ENCODE assay signal across 8 cellular contexts in genomic region chr9:35603986-35604577, GRCh38. TPM values are rescaled to one million over a fixed set of nuclear protein-coding genes. Genes with fewer than 3 reads are reported as not detected.
DNase-seq lines count a peak whose midpoint lies in the region; ATAC-seq and TF ChIP-seq lines count a peak whose summit lies in the region.

No MANE protein-coding gene starts in this region.

- TF ChIP-seq POLR2A in GM10847 (IDR thresholded peaks at IDR 0.05; ENCODE audit: extremely low read depth, insufficient read length), result peak; percentile 52

- peak; percentile 100 for DNase-seq in NCI-H1092 (lab: John Stamatoyannopoulos, UW)
- peak; percentile 100 for DNase-seq in activated naive CD8-positive, alpha-beta T cell treated with anti-CD3 and anti-CD28 coated beads for 36 hours
- peak; percentile 99 for DNase-seq in glutamatergic neuron
- DNase-seq in osteoblast (ENCODE audit: insufficient read length, low spot score, missing footprints), result peak; percentile 100

- H3K27me3 Mint-ChIP-seq in activated naive CD8-positive, alpha-beta T cell treated with anti-CD3 and anti-CD28 coated beads for 36 hours, result no peaks in the 10 kb centered on the region
- H3K27me3 Mint-ChIP-seq in glutamatergic neuron (ENCODE audit: unreplicated experiment), result peaks cover 6% of the 10 kb centered on the region

- H3K4me3 Mint-ChIP-seq in activated naive CD8-positive, alpha-beta T cell treated with anti-CD3 and anti-CD28 coated beads for 36 hours, result peak overlapping the region; percentile 88
- peak overlapping the region; percentile 99 for H3K4me3 Mint-ChIP-seq in glutamatergic neuron (ENCODE audit: unreplicated experiment)

- peaks cover 16% of the 10 kb centered on the region for H3K36me3 Mint-ChIP-seq in activated naive CD8-positive, alpha-beta T cell treated with anti-CD3 and anti-CD28 coated beads for 36 hours
- no peaks in the 10 kb centered on the region for H3K36me3 Mint-ChIP-seq in glutamatergic neuron (ENCODE audit: unreplicated experiment)

- no peaks in the 10 kb centered on the region for H3K27me3 ChIP-seq in osteoblast (ENCODE audit: insufficient read depth, low read length)
- no peaks in the 10 kb centered on the region for H3K27me3 ChIP-seq in thymus (ENCODE audit: control insufficient read depth, insufficient read depth)

- H3K9me3 ChIP-seq in osteoblast (ENCODE audit: low read depth, low read length) (no peaks in the 10 kb centered on the region), thymus (ENCODE audit: control insufficient read depth) (no peaks in the 10 kb centered on the region)

- H3K27ac ChIP-seq in osteoblast (ENCODE audit: low read depth, low read length) (peak overlapping the region; percentile 90), thymus (ENCODE audit: low read depth) (peak overlapping the region; percentile 93)

- WGBS in thymus, result under 1% methylated on average over 41 of the region's 41 CpGs

- H3K4me2 ChIP-seq in osteoblast (ENCODE audit: insufficient read depth, low read length), result peak overlapping the region; percentile 97

- TF ChIP-seq CTCF in glutamatergic neuron (IDR thresholded peaks at IDR 0.05; ENCODE audit: partially characterized antibody, unreplicated experiment) (peak; percentile 94), osteoblast (IDR thresholded peaks at IDR 0.05; ENCODE audit: extremely low read depth, low read depth, low read length) (peak; percentile 96)

- H3K36me3 ChIP-seq in osteoblast (ENCODE audit: insufficient read depth, low read length), result peaks cover 22% of the 10 kb centered on the region
- H3K36me3 ChIP-seq in thymus (ENCODE audit: control insufficient read depth, insufficient read depth), result peaks cover 15% of the 10 kb centered on the region

- H3K9me3 Mint-ChIP-seq in activated naive CD8-positive, alpha-beta T cell treated with anti-CD3 and anti-CD28 coated beads for 36 hours, result peaks cover 1% of the 10 kb centered on the region
- peaks cover 10% of the 10 kb centered on the region for H3K9me3 Mint-ChIP-seq in glutamatergic neuron (ENCODE audit: unreplicated experiment)

- peaks cover 24% of the 10 kb centered on the region for H3K79me2 ChIP-seq in osteoblast (ENCODE audit: insufficient read depth, low read length)

- peaks cover 27% of the 10 kb centered on the region for H3K4me1 Mint-ChIP-seq in activated naive CD8-positive, alpha-beta T cell treated with anti-CD3 and anti-CD28 coated beads for 36 hours
- H3K4me1 Mint-ChIP-seq in glutamatergic neuron (ENCODE audit: low read depth, unreplicated experiment), result peaks cover 5% of the 10 kb centered on the region

- H3K27ac Mint-ChIP-seq in activated naive CD8-positive, alpha-beta T cell treated with anti-CD3 and anti-CD28 coated beads for 36 hours, result peak overlapping the region; percentile 97
- peak overlapping the region; percentile 94 for H3K27ac Mint-ChIP-seq in glutamatergic neuron (ENCODE audit: unreplicated experiment)

- peak overlapping the region; percentile 91 for H2AFZ ChIP-seq in osteoblast (ENCODE audit: low read length)

- peaks cover 30% of the 10 kb centered on the region for H3K4me1 ChIP-seq in osteoblast (ENCODE audit: insufficient read depth, low read length)
- peaks cover 12% of the 10 kb centered on the region for H3K4me1 ChIP-seq in thymus (ENCODE audit: control insufficient read depth, insufficient read depth, low read length)

- H3K4me3 ChIP-seq in osteoblast (ENCODE audit: insufficient read depth, low read length), result peak overlapping the region; percentile 78
- peak overlapping the region; percentile 86 for H3K4me3 ChIP-seq in thymus (ENCODE audit: low read length)

- H4K20me1 ChIP-seq in osteoblast (ENCODE audit: insufficient read depth, low read length), result peaks cover 18% of the 10 kb centered on the region

- ATAC-seq in HG02610 (IDR thresholded peaks at IDR 0.05; ENCODE audit: unreplicated experiment), result peak; percentile 88
- ATAC-seq in SK-N-SH treated with all-trans-retinoic acid at 6 μM for 48 hours, result peak; percentile 94

TF ChIP-seq in SK-N-SH treated with all-trans-retinoic acid at 6 μM for 48 hours, 23 proteins besides CTCF, POLR2A, EP300 and RAD21:
- TF ChIP-seq CSRNP3 (CRISPR knock-in tag; IDR thresholded peaks at IDR 0.05) (no peak), GLIS3 (CRISPR knock-in tag; IDR thresholded peaks at IDR 0.05) (no peak), ZNF565 (CRISPR knock-in tag; conservative IDR thresholded peaks at IDR 0.05; ENCODE audit: low read depth) (no peak), RARB (CRISPR knock-in tag; IDR thresholded peaks at IDR 0.05) (no peak), ZFP3 (CRISPR knock-in tag; IDR thresholded peaks at IDR 0.05) (no peak), PATZ1 (CRISPR knock-in tag; IDR thresholded peaks at IDR 0.05; ENCODE audit: borderline replicate concordance) (peak; percentile 77), TOX (CRISPR knock-in tag; IDR thresholded peaks at IDR 0.05; ENCODE audit: borderline replicate concordance) (no peak), BACH2 (CRISPR knock-in tag; IDR thresholded peaks at IDR 0.05; ENCODE audit: borderline replicate concordance) (no peak)

RNA-seq across cellular contexts. Expression of gene TESK1, which starts 1.0 kb away (rescaled TPM):
- 10 to 100 TPM; 24.9 to 26.0 TPM for total RNA-seq in activated naive CD8-positive, alpha-beta T cell treated with anti-CD3 and anti-CD28 coated beads for 36 hours
- total RNA-seq in glutamatergic neuron (ENCODE audit: unreplicated experiment) (28.7 TPM), osteoblast (18.5 and 18.6 TPM in 2 replicates)
- 32.8 TPM for polyA plus RNA-seq in thymus

RNA-seq across cellular contexts. Expression of gene CD72, which starts 14.1 kb away (rescaled TPM):
- 10 to 100 TPM; 11.4 to 11.5 TPM for total RNA-seq in activated naive CD8-positive, alpha-beta T cell treated with anti-CD3 and anti-CD28 coated beads for 36 hours
- 4.9 TPM for total RNA-seq in glutamatergic neuron (ENCODE audit: unreplicated experiment)
- 2.7 and 2.9 TPM in 2 replicates for total RNA-seq in osteoblast
- polyA plus RNA-seq in thymus, result 23.6 TPM

RNA-seq across cellular contexts. Expression of gene SIT1, which starts 46.6 kb away (rescaled TPM):
- 10 to 100 TPM; 67.7 to 69.4 TPM for total RNA-seq in activated naive CD8-positive, alpha-beta T cell treated with anti-CD3 and anti-CD28 coated beads for 36 hours
- total RNA-seq in glutamatergic neuron (ENCODE audit: unreplicated experiment) (3.4 TPM), osteoblast (0.36 TPM in 1 of 2 replicates, not detected in the other)
- polyA plus RNA-seq in thymus, result 42.2 TPM

RNA-seq across cellular contexts. Expression of gene RMRP, which starts 53.7 kb away (rescaled TPM):
- total RNA-seq in activated naive CD8-positive, alpha-beta T cell treated with anti-CD3 and anti-CD28 coated beads for 36 hours, result over 10,000 TPM in 1 of 2 experiments, 1,000 to 10,000 TPM in 1; 8,498 to 10,099 TPM
- total RNA-seq in glutamatergic neuron (ENCODE audit: unreplicated experiment) (35,708 TPM), osteoblast (88,726 and 110,601 TPM in 2 replicates)
- 13.0 TPM for polyA plus RNA-seq in thymus

RNA-seq across cellular contexts. Expression of gene CCDC107, which starts 54.0 kb away (rescaled TPM):
- total RNA-seq in activated naive CD8-positive, alpha-beta T cell treated with anti-CD3 and anti-CD28 coated beads for 36 hours, result 1 to 10 TPM; 8.2 to 9.4 TPM
- total RNA-seq in glutamatergic neuron (ENCODE audit: unreplicated experiment) (32.5 TPM), osteoblast (10.6 and 15.6 TPM in 2 replicates)
- polyA plus RNA-seq in thymus, result 43.2 TPM

Comparison
In these comparisons a context has a peak if more than half of its experiments do, and no peak if none do; other contexts are left out.
1. Peak in every context shown above with its lines: DNase-seq, ATAC-seq, H3K4me3 ChIP-seq and H3K27ac ChIP-seq.
2. RNA of gene SIT1, which starts 46.6 kb away (total RNA-seq): 67.7 to 69.4 TPM in activated naive CD8-positive, alpha-beta T cell treated with anti-CD3 and anti-CD28 coated beads for 36 hours; 3.4 TPM in glutamatergic neuron (single experiment) and 0.36 TPM in osteoblast; every median in the first group is over 10 times any median in the second.